In the genomic region with DNA sequence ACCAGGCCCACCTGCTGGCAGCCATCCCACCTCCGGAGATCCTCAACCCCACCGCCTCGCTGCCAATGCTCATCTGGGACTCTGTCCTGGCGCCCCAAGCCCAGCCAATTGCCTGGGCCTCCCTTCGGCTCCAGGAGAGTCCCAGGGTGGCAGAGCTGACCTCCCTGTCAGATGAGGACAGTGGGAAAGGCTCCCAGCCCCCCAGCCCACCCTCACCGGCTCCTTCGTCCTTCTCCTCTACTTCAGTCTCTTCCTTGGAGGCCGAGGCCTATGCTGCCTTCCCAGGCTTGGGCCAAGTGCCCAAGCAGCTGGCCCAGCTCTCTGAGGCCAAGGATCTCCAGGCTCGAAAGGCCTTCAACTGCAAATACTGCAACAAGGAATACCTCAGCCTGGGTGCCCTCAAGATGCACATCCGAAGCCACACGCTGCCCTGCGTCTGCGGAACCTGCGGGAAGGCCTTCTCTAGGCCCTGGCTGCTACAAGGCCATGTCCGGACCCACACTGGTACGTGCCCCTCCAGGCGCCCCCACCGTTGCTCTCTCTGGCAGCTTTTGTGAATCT, we compare ENCODE assay signal across 9 cellular contexts. TPM values are rescaled to one million over a fixed set of nuclear protein-coding genes. Genes with fewer than 3 reads are reported as not detected.
DNase-seq lines count a peak whose midpoint lies in the region; ATAC-seq and TF ChIP-seq lines count a peak whose summit lies in the region.
"Had no signal": no experiment of that assay in that cellular context is flagged by ENCODE, and none has a peak within 500 bp of the region (broad histone marks: within the 10 kb centered on the region; RNA-seq: fewer than 3 reads in every experiment).

No MANE protein-coding gene starts in this region.

- peak overlapping the region; percentile 57 to 70 (median 60) for H3K27ac ChIP-seq in transverse colon

- TF ChIP-seq CTCF in choroid plexus epithelial cell (conservative IDR thresholded peaks at IDR 0.05; ENCODE audit: low read depth, low read length), result no peak
- no peak for TF ChIP-seq CTCF in transverse colon (IDR thresholded peaks at IDR 0.05)

- H3K4me1 Mint-ChIP-seq in activated CD4-positive, alpha-beta memory T cell treated with anti-CD3 and anti-CD28 coated beads for 36 hours (ENCODE audit: low read depth), result peaks cover 20% of the 10 kb centered on the region
- H3K4me1 Mint-ChIP-seq in activated CD4-positive, alpha-beta memory T cell treated with anti-CD3 and anti-CD28 coated beads, Interleukin-2, amount 10 ng/mL, durations not matched to agents 7 days and 5 days, result peaks cover 26% of the 10 kb centered on the region

- WGBS in transverse colon (ENCODE audit: low coverage in 1 of 2), 2 donors, result 75% methylated on average over 16 of the region's 18 CpGs; no CpG with 5 or more reads in 1 of the 2 donors

- TF ChIP-seq EP300 in transverse colon (IDR thresholded peaks at IDR 0.05; ENCODE audit: low read depth), result no peak

- peaks cover 17 to 55% (median 25%) of the 10 kb centered on the region in 4 donors for H3K4me1 ChIP-seq in transverse colon

- H3K36me3 Mint-ChIP-seq in activated CD4-positive, alpha-beta memory T cell treated with anti-CD3 and anti-CD28 coated beads for 36 hours, result no peaks in the 10 kb centered on the region
- no peaks in the 10 kb centered on the region for H3K36me3 Mint-ChIP-seq in activated CD4-positive, alpha-beta memory T cell treated with anti-CD3 and anti-CD28 coated beads, Interleukin-2, amount 10 ng/mL, durations not matched to agents 7 days and 5 days (ENCODE audit: low read depth)

- intact Hi-C loops in activated CD4-positive, alpha-beta memory T cell treated with anti-CD3 and anti-CD28 coated beads for 36 hours (cut with micrococcal nuclease), result no loop called here
- intact Hi-C loops in transverse colon (cut with DNase I; ENCODE audit: low total_unique reads), result loop anchor here (2.0 kb wide), 1 partner anchor 87 kb away; no protein-coding TSS in a partner anchor

- CTCF ChIA-PET in activated CD4-positive, alpha-beta memory T cell treated with anti-CD3 and anti-CD28 coated beads for 36 hours (lab: Charles Lee), result interaction anchor here (0.7 to 7.5 kb wide), 2 partner anchors 86 to 185 kb away, joined by 4 to 257 read pairs; no protein-coding TSS in a partner anchor
- CTCF ChIA-PET in activated CD4-positive, alpha-beta memory T cell treated with anti-CD3 and anti-CD28 coated beads, Interleukin-2, amount 10 ng/mL, durations not matched to agents 7 days and 5 days (lab: Charles Lee), result interaction anchor here (11.5 kb wide), 1 partner anchor 84 kb away, joined by 300 read pairs; no protein-coding TSS in a partner anchor

- no peaks in the 10 kb centered on the region for H3K36me3 ChIP-seq in transverse colon

- peak overlapping the region; percentile 74 for H3K4me3 ChIP-seq in choroid plexus epithelial cell (ENCODE audit: low read depth, low read length)
- H3K4me3 ChIP-seq in transverse colon, result peak overlapping the region in 2 of 4 donors; percentile 35 to 53

- H3K27ac Mint-ChIP-seq in activated CD4-positive, alpha-beta memory T cell treated with anti-CD3 and anti-CD28 coated beads for 36 hours, result no peak overlapping the region
- H3K27ac Mint-ChIP-seq in activated CD4-positive, alpha-beta memory T cell treated with anti-CD3 and anti-CD28 coated beads, Interleukin-2, amount 10 ng/mL, durations not matched to agents 7 days and 5 days, result no peak overlapping the region

- ATAC-seq in HG03520 (IDR thresholded peaks at IDR 0.05; ENCODE audit: unreplicated experiment), result no peak
- ATAC-seq in GM21447 (IDR thresholded peaks at IDR 0.05; ENCODE audit: unreplicated experiment), result no peak

- H3K9me3 ChIP-seq in transverse colon, result no peaks in the 10 kb centered on the region

- no peak for DNase-seq in activated CD4-positive, alpha-beta memory T cell treated with anti-CD3 and anti-CD28 coated beads for 36 hours
- no peak for DNase-seq in activated CD4-positive, alpha-beta memory T cell treated with anti-CD3 and anti-CD28 coated beads, Interleukin-2, amount 10 ng/mL, durations not matched to agents 7 days and 5 days
- DNase-seq in choroid plexus epithelial cell (ENCODE audit: low read depth) (peak; percentile 54), lung microvascular endothelial cell (ENCODE audit: low read depth in 2 of 2) (peak; percentile 17 to 37), transverse colon (no peak), SIG-M5 (lab: John Stamatoyannopoulos, UW) (no peak)
- DNase-seq: NCI-H345 had no signal

- in situ Hi-C loops in transverse colon (cut with MboI; ENCODE audit: low pct_ligation_motif_present in 1 of 4, low pct_unique_long_range_greater_than_20kb in 1 of 4, low sequenced_read_pairs in 3 of 4), result loop anchor here in 3 of 4 donors (5.0 kb wide), 1 partner anchor 88 kb away; no protein-coding TSS in a partner anchor

- no peak for TF ChIP-seq POLR2A in transverse colon (IDR thresholded peaks at IDR 0.05)

- peaks cover 4% of the 10 kb centered on the region for H3K27me3 Mint-ChIP-seq in activated CD4-positive, alpha-beta memory T cell treated with anti-CD3 and anti-CD28 coated beads for 36 hours
- peaks cover 28% of the 10 kb centered on the region for H3K27me3 Mint-ChIP-seq in activated CD4-positive, alpha-beta memory T cell treated with anti-CD3 and anti-CD28 coated beads, Interleukin-2, amount 10 ng/mL, durations not matched to agents 7 days and 5 days

- H3K9me3 Mint-ChIP-seq in activated CD4-positive, alpha-beta memory T cell treated with anti-CD3 and anti-CD28 coated beads for 36 hours, result no peaks in the 10 kb centered on the region
- H3K9me3 Mint-ChIP-seq in activated CD4-positive, alpha-beta memory T cell treated with anti-CD3 and anti-CD28 coated beads, Interleukin-2, amount 10 ng/mL, durations not matched to agents 7 days and 5 days, result no peaks in the 10 kb centered on the region

- peaks cover 11% of the 10 kb centered on the region for H3K27me3 ChIP-seq in transverse colon

- peak overlapping the region; percentile 21 for H3K4me3 Mint-ChIP-seq in activated CD4-positive, alpha-beta memory T cell treated with anti-CD3 and anti-CD28 coated beads for 36 hours
- no peak overlapping the region for H3K4me3 Mint-ChIP-seq in activated CD4-positive, alpha-beta memory T cell treated with anti-CD3 and anti-CD28 coated beads, Interleukin-2, amount 10 ng/mL, durations not matched to agents 7 days and 5 days

- POLR2A ChIA-PET in activated CD4-positive, alpha-beta memory T cell treated with anti-CD3 and anti-CD28 coated beads for 36 hours (lab: Charles Lee), result no interaction called here
- POLR2A ChIA-PET in activated CD4-positive, alpha-beta memory T cell treated with anti-CD3 and anti-CD28 coated beads, Interleukin-2, amount 10 ng/mL, durations not matched to agents 7 days and 5 days (lab: Charles Lee), result no interaction called here

RNA-seq across cellular contexts. Expression of a gene that starts 1.1 kb away (rescaled TPM):
- under 1 TPM in 1 of 2 experiments, not detected in 1; 0.27 TPM for total RNA-seq in activated CD4-positive, alpha-beta memory T cell treated with anti-CD3 and anti-CD28 coated beads for 36 hours
- under 1 TPM; 0.28 to 0.38 TPM for total RNA-seq in activated CD4-positive, alpha-beta memory T cell treated with anti-CD3 and anti-CD28 coated beads, Interleukin-2, amount 10 ng/mL, durations not matched to agents 7 days and 5 days
- 1.1 and 1.8 TPM in 2 replicates for total RNA-seq in lung microvascular endothelial cell
- total RNA-seq in transverse colon, result under 1 TPM in 3 of 4 donors, not detected in 1; 0.32 to 0.41 (median 0.40) TPM

RNA-seq across cellular contexts. Expression of a gene that starts 47.7 kb away (rescaled TPM):
- total RNA-seq in activated CD4-positive, alpha-beta memory T cell treated with anti-CD3 and anti-CD28 coated beads for 36 hours, result 10 to 100 TPM; 72.1 to 72.4 TPM
- 10 to 100 TPM; 66.4 to 76.4 TPM for total RNA-seq in activated CD4-positive, alpha-beta memory T cell treated with anti-CD3 and anti-CD28 coated beads, Interleukin-2, amount 10 ng/mL, durations not matched to agents 7 days and 5 days
- total RNA-seq in lung microvascular endothelial cell (25.9 and 37.3 TPM in 2 replicates), transverse colon (100 to 1,000 TPM; 108 to 271 (median 217) TPM)

Comparison
In these comparisons a context has a peak if more than half of its experiments do, and no peak if none do; other contexts are left out.
1. DNase-seq: peak in choroid plexus epithelial cell (single experiment) and lung microvascular endothelial cell (2 of 2); none in activated CD4-positive, alpha-beta memory T cell treated with anti-CD3 and anti-CD28 coated beads for 36 hours (single experiment), activated CD4-positive, alpha-beta memory T cell treated with anti-CD3 and anti-CD28 coated beads, Interleukin-2, amount 10 ng/mL, durations not matched to agents 7 days and 5 days (single experiment), transverse colon (single experiment) and SIG-M5 (single experiment).